ENCODE assay signal across 12 cellular contexts in genomic region chr1:44103270-44104131, GRCh38. TPM values are rescaled to one million over a fixed set of nuclear protein-coding genes. Genes with fewer than 3 reads are reported as not detected.
A peak's percentile ranks its signal among the peaks of the same experiment; 100 is the strongest.
DNase-seq lines count a peak whose midpoint lies in the region; ATAC-seq and TF ChIP-seq lines count a peak whose summit lies in the region.
"Had no signal": no experiment of that assay in that cellular context is flagged by ENCODE, and none has a peak within 500 bp of the region (broad histone marks: within the 10 kb centered on the region; RNA-seq: fewer than 3 reads in every experiment).

No MANE protein-coding gene starts in this region.

- no peaks in the 10 kb centered on the region for H3K4me1 ChIP-seq in Panc1 (ENCODE audit: control insufficient read depth, insufficient read depth, low read length)

- H3K27ac ChIP-seq in Panc1 (ENCODE audit: low read length) = no peak overlapping the region

- no peak for ATAC-seq in activated CD4-positive, alpha-beta T cell treated with anti-CD3 and anti-CD28 coated beads for 36 hours
- no peak for ATAC-seq in Panc1
- no peak for ATAC-seq in stimulated activated memory B cell treated with anti-CD40 and anti-IgM and Interleukin-4, amounts not matched to agents 10 μg/mL and 1 μg/mL and 100 μg/mL, for 72 hours
- ATAC-seq in GM18502 (IDR thresholded peaks at IDR 0.05; ENCODE audit: poor library complexity, unreplicated experiment) = no peak
- ATAC-seq: naive thymus-derived CD4-positive, alpha-beta T cell had no signal

- BruUV-seq in Panc1 (replicated peaks; lab: Mats Ljungman, UMichigan) = no TSS peak

- no peaks in the 10 kb centered on the region for H3K27me3 ChIP-seq in Panc1 (ENCODE audit: control insufficient read depth, insufficient read depth, low read length)

- H3K9me3 Mint-ChIP-seq in activated CD4-positive, alpha-beta T cell treated with anti-CD3 and anti-CD28 coated beads for 36 hours (ENCODE audit: low read depth) = no peaks in the 10 kb centered on the region
- no peaks in the 10 kb centered on the region for H3K9me3 Mint-ChIP-seq in type B pancreatic cell
- H3K9me3 Mint-ChIP-seq in stimulated activated memory B cell treated with anti-CD40 and anti-IgM and Interleukin-4, amounts not matched to agents 10 μg/mL and 1 μg/mL and 100 μg/mL, for 72 hours = no peaks in the 10 kb centered on the region
- H3K9me3 Mint-ChIP-seq: naive thymus-derived CD4-positive, alpha-beta T cell had no signal

- intact Hi-C loops in activated CD4-positive, alpha-beta T cell treated with anti-CD3 and anti-CD28 coated beads for 36 hours (cut with DNase I, micrococcal nuclease) = no loop called here
- intact Hi-C loops in Panc1 (cut with micrococcal nuclease; ENCODE audit: unreplicated experiment) = no loop called here

- H3K36me3 ChIP-seq in Panc1 (ENCODE audit: control insufficient read depth, insufficient read depth, low read length) = no peaks in the 10 kb centered on the region

- POLR2A ChIA-PET in activated CD4-positive, alpha-beta T cell treated with anti-CD3 and anti-CD28 coated beads for 36 hours (lab: Charles Lee) = no interaction called here
- POLR2A ChIA-PET in Panc1 (lab: Charles Lee) = no interaction called here

- no peak overlapping the region for H3K27ac Mint-ChIP-seq in activated CD4-positive, alpha-beta T cell treated with anti-CD3 and anti-CD28 coated beads for 36 hours
- H3K27ac Mint-ChIP-seq in type B pancreatic cell = no peak overlapping the region
- H3K27ac Mint-ChIP-seq in stimulated activated memory B cell treated with anti-CD40 and anti-IgM and Interleukin-4, amounts not matched to agents 10 μg/mL and 1 μg/mL and 100 μg/mL, for 72 hours = no peak overlapping the region
- H3K27ac Mint-ChIP-seq: naive thymus-derived CD4-positive, alpha-beta T cell had no signal

- H3K4me3 Mint-ChIP-seq in activated CD4-positive, alpha-beta T cell treated with anti-CD3 and anti-CD28 coated beads for 36 hours = no peak overlapping the region
- no peak overlapping the region for H3K4me3 Mint-ChIP-seq in type B pancreatic cell
- H3K4me3 Mint-ChIP-seq in stimulated activated memory B cell treated with anti-CD40 and anti-IgM and Interleukin-4, amounts not matched to agents 10 μg/mL and 1 μg/mL and 100 μg/mL, for 72 hours = no peak overlapping the region
- H3K4me3 Mint-ChIP-seq: naive thymus-derived CD4-positive, alpha-beta T cell had no signal

- H3K4me1 Mint-ChIP-seq in activated CD4-positive, alpha-beta T cell treated with anti-CD3 and anti-CD28 coated beads for 36 hours = no peaks in the 10 kb centered on the region
- H3K4me1 Mint-ChIP-seq in type B pancreatic cell (ENCODE audit: unreplicated experiment) = no peaks in the 10 kb centered on the region
- no peaks in the 10 kb centered on the region for H3K4me1 Mint-ChIP-seq in stimulated activated memory B cell treated with anti-CD40 and anti-IgM and Interleukin-4, amounts not matched to agents 10 μg/mL and 1 μg/mL and 100 μg/mL, for 72 hours
- H3K4me1 Mint-ChIP-seq: naive thymus-derived CD4-positive, alpha-beta T cell had no signal

- no peaks in the 10 kb centered on the region for H3K9me3 ChIP-seq in Panc1 (ENCODE audit: control insufficient read depth, insufficient read depth, low read depth, low read length)

- peak; percentile 12 for DNase-seq in activated CD4-positive, alpha-beta T cell treated with anti-CD3 and anti-CD28 coated beads for 36 hours
- DNase-seq in activated CD4-positive, alpha-beta T cell treated with anti-CD3 and anti-CD28 coated beads, Interleukin-2, amount 50 U/mL, for 4 hours = no peak
- no peak for DNase-seq in Panc1 (ENCODE audit: low read depth, low spot score)
- peak in 1 of 2 donors; percentile 20 for DNase-seq in foreskin fibroblast
- no peak for DNase-seq in type B pancreatic cell (ENCODE audit: extremely low spot score, unreplicated experiment)
- DNase-seq in cortex of kidney (lab: John Stamatoyannopoulos, UW) = no peak
- DNase-seq: amygdala; naive thymus-derived CD4-positive, alpha-beta T cell; NCI-H1436; stimulated activated CD4-positive, alpha-beta T cell treated with anti-CD3 and anti-CD28 coated beads, Interleukin-12 subunit alpha, Interleukin-12 subunit beta, amount 100 ng/mL, for 4 hours had no signal

- CTCF ChIA-PET in activated CD4-positive, alpha-beta T cell treated with anti-CD3 and anti-CD28 coated beads for 36 hours (lab: Charles Lee) = interaction anchor here (1.1 to 1.5 kb wide), 2 partner anchors 8 to 11 kb away, joined by 4 to 5 read pairs; no protein-coding TSS in a partner anchor
- CTCF ChIA-PET in Panc1 (lab: Charles Lee) = interaction anchor here (0.5 kb wide), 1 partner anchor 104 kb away, joined by 3 read pairs; no protein-coding TSS in a partner anchor

- peaks cover 13% of the 10 kb centered on the region for H3K27me3 Mint-ChIP-seq in activated CD4-positive, alpha-beta T cell treated with anti-CD3 and anti-CD28 coated beads for 36 hours
- H3K27me3 Mint-ChIP-seq in type B pancreatic cell = peaks cover 34% of the 10 kb centered on the region
- peaks cover 37% of the 10 kb centered on the region for H3K27me3 Mint-ChIP-seq in stimulated activated memory B cell treated with anti-CD40 and anti-IgM and Interleukin-4, amounts not matched to agents 10 μg/mL and 1 μg/mL and 100 μg/mL, for 72 hours

- peak; percentile 61 for TF ChIP-seq CTCF in Panc1 (IDR thresholded peaks at IDR 0.05)
- TF ChIP-seq CTCF in foreskin fibroblast (IDR thresholded peaks at IDR 0.05; ENCODE audit: low read depth, low read length) = peak; percentile 18
- peak; percentile 55 for TF ChIP-seq CTCF in type B pancreatic cell (conservative IDR thresholded peaks at IDR 0.05)

- H3K4me3 ChIP-seq in Panc1 (ENCODE audit: low read depth in 2 of 2, low read length in 2 of 2) (no peak overlapping the region), foreskin fibroblast (ENCODE audit: low read depth in 1 of 2, low read length in 2 of 2) (no peak overlapping the region)

- in situ Hi-C loops in Panc1 (cut with HindIII; ENCODE audit: low pct_unique_long_range_greater_than_20kb, low sequenced_read_pairs) = loop anchor here (5.0 kb wide), 1 partner anchor 49 kb away; no protein-coding TSS in a partner anchor

- H3K36me3 Mint-ChIP-seq in activated CD4-positive, alpha-beta T cell treated with anti-CD3 and anti-CD28 coated beads for 36 hours (ENCODE audit: low read depth) = no peaks in the 10 kb centered on the region
- H3K36me3 Mint-ChIP-seq in type B pancreatic cell = no peaks in the 10 kb centered on the region
- no peaks in the 10 kb centered on the region for H3K36me3 Mint-ChIP-seq in stimulated activated memory B cell treated with anti-CD40 and anti-IgM and Interleukin-4, amounts not matched to agents 10 μg/mL and 1 μg/mL and 100 μg/mL, for 72 hours
- H3K36me3 Mint-ChIP-seq: naive thymus-derived CD4-positive, alpha-beta T cell had no signal

RNA-seq across cellular contexts. Expression of gene KLF17, which starts 15.1 kb away (rescaled TPM):
- total RNA-seq in activated CD4-positive, alpha-beta T cell treated with anti-CD3 and anti-CD28 coated beads for 36 hours = not detected
- total RNA-seq in Panc1 (2021; ENCODE audit: unreplicated experiment) (not detected), type B pancreatic cell (ENCODE audit: low replicate concordance) (not detected in 2 replicates)
- polyA plus RNA-seq in Panc1 (2012; ENCODE audit: insufficient read length) = not detected
- total RNA-seq: naive thymus-derived CD4-positive, alpha-beta T cell had no signal
- polyA plus RNA-seq: naive thymus-derived CD4-positive, alpha-beta T cell had no signal

RNA-seq across cellular contexts. Expression of gene KLF18, which starts 37.9 kb away (rescaled TPM):
- total RNA-seq in activated CD4-positive, alpha-beta T cell treated with anti-CD3 and anti-CD28 coated beads for 36 hours = not detected
- not detected for total RNA-seq in Panc1 (2021; ENCODE audit: unreplicated experiment)
- not detected for polyA plus RNA-seq in Panc1 (2012; ENCODE audit: insufficient read length)
- total RNA-seq in type B pancreatic cell (ENCODE audit: low replicate concordance) = not detected in 2 replicates
- total RNA-seq: naive thymus-derived CD4-positive, alpha-beta T cell had no signal
- polyA plus RNA-seq: naive thymus-derived CD4-positive, alpha-beta T cell had no signal
